1 cellular context compared by ENCODE assay signal in the genomic region with DNA sequence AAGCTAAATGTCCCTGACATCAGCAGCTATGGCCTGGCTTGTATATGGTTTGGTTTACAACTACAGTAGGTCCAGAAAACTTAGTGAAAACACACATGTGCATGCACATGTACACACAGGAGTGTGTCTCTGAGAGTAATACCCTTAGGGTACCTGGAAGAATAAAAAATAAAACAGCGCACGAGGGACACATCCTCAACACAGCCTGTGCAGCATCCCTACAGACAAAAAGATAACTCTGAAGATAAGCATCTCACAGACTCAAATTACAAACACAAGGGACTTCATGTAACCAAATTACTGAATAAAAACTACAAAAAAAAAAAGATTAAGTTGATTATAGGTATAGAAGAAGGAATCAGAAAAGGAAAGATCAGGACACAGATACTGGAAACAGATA.
TF ChIP-seq lines count a peak whose summit lies in the region.

No MANE protein-coding gene starts in this region.

TF ChIP-seq in SK-N-SH treated with all-trans-retinoic acid at 6 μM for 48 hours, 23 proteins besides CTCF, POLR2A, EP300 and RAD21 (continued from another document):
- TF ChIP-seq TOX (CRISPR knock-in tag; IDR thresholded peaks at IDR 0.05; ENCODE audit: borderline replicate concordance): no peak
- no peak for TF ChIP-seq BACH2 (CRISPR knock-in tag; IDR thresholded peaks at IDR 0.05; ENCODE audit: borderline replicate concordance)
- no peak for TF ChIP-seq ISL1 (CRISPR knock-in tag; IDR thresholded peaks at IDR 0.05)
- TF ChIP-seq ZNF70 (CRISPR knock-in tag; IDR thresholded peaks at IDR 0.05): no peak
- TF ChIP-seq ZNF8 (CRISPR knock-in tag; IDR thresholded peaks at IDR 0.05): 0 out of 2 replicates have a peak, but pooled peaks have one; percentile 35
- no peak for TF ChIP-seq TSHZ2 (CRISPR knock-in tag; IDR thresholded peaks at IDR 0.05)
- peak; percentile 75; the same call in 1 of the 2 replicates for TF ChIP-seq TCF4 (CRISPR knock-in tag; IDR thresholded peaks at IDR 0.05; ENCODE audit: borderline replicate concordance)
- TF ChIP-seq, protein P1, sequence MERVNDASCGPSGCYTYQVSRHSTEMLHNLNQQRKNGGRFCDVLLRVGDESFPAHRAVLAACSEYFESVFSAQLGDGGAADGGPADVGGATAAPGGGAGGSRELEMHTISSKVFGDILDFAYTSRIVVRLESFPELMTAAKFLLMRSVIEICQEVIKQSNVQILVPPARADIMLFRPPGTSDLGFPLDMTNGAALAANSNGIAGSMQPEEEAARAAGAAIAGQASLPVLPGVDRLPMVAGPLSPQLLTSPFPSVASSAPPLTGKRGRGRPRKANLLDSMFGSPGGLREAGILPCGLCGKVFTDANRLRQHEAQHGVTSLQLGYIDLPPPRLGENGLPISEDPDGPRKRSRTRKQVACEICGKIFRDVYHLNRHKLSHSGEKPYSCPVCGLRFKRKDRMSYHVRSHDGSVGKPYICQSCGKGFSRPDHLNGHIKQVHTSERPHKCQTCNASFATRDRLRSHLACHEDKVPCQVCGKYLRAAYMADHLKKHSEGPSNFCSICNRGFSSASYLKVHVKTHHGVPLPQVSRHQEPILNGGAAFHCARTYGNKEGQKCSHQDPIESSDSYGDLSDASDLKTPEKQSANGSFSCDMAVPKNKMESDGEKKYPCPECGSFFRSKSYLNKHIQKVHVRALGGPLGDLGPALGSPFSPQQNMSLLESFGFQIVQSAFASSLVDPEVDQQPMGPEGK (CRISPR knock-in tag; IDR thresholded peaks at IDR 0.05; ENCODE audit: borderline replicate concordance): no peak
